In the genomic region with DNA sequence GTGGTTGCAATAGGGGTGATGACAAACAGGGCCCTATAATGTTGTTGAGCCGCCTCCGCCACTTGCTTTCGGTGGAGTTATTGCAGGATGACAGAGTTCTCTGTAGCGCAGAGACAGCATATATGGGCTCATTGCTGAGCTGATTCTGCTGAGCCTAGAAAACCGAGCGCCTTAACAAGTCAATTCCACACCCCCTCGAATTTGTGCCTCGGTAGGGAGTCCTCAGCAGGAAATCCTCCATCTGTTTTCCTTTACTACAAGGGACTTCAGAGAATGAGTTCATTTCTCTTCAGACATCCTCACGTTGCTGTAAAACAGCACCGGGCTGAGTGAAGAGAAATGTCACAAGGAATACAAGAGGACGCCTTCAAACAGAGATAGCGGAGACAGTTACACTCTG, we compare ENCODE assay signal across 11 cellular contexts.
DNase-seq lines count a peak whose midpoint lies in the region; ATAC-seq and TF ChIP-seq lines count a peak whose summit lies in the region.
"Had no signal": no experiment of that assay in that cellular context is flagged by ENCODE, and none has a peak within 500 bp of the region (broad histone marks: within the 10 kb centered on the region; RNA-seq: fewer than 3 reads in every experiment).

No MANE protein-coding gene starts in this region.

- 24% methylated on average over 12 of the region's 12 CpGs for WGBS in right cardiac atrium
- WGBS in psoas muscle, 3 donors: 28 to 47% (median 36%) methylated on average over 12 of the region's 12 CpGs

- H3K27ac Mint-ChIP-seq in WTC11: peak overlapping the region; percentile 39; the same call in 1 of the 2 replicates

- ATAC-seq in WTC11 (peak; percentile 73), right cardiac atrium (peak in 1 of 2 donors; percentile 26), psoas muscle (peak in 1 of 4 donors; percentile 15), GM18502 (IDR thresholded peaks at IDR 0.05; ENCODE audit: poor library complexity, unreplicated experiment) (no peak)
- ATAC-seq: left lung had no signal

- H3K27me3 ChIP-seq in right cardiac atrium (ENCODE audit: control insufficient read depth, insufficient read depth) (no peaks in the 10 kb centered on the region), psoas muscle (ENCODE audit: insufficient read depth in 3 of 3, low read length in 2 of 3) (no peaks in the 10 kb centered on the region)
- H3K27me3 ChIP-seq: left lung had no signal

- peak; percentile 36 for DNase-seq in ELF-1 (ENCODE audit: low read depth, low spot score)
- DNase-seq in WTC11 (ENCODE audit: low spot score): no peak
- no peak for DNase-seq in right cardiac atrium
- DNase-seq in psoas muscle: no peak
- no peak for DNase-seq in NCI-H1417 treated with DMSO at 0.1 percent for 48 hours (lab: John Stamatoyannopoulos, UW)
- DNase-seq in hypothalamus (lab: John Stamatoyannopoulos, UW): no peak
- no peak for DNase-seq in DMS153 treated with DMSO at 0.1 percent for 48 hours (lab: John Stamatoyannopoulos, UW; ENCODE audit: unreplicated experiment)
- DNase-seq: left lung; NCI-H2029 treated with DMSO at 0.1 percent for 48 hours; stimulated activated CD8-positive, alpha-beta memory T cell treated with anti-CD3 and anti-CD28 coated beads, Interleukin-4, amount 100 ng/mL, for 48 hours had no signal

- intact Hi-C loops in right cardiac atrium (cut with DNase I): no loop called here
- intact Hi-C loops in psoas muscle (cut with DNase I): loop anchor here (5.0 kb wide), 2 partner anchors 76 to 79 kb away; no protein-coding TSS in a partner anchor

- no peaks in the 10 kb centered on the region for H3K36me3 Mint-ChIP-seq in WTC11

- H3K4me1 Mint-ChIP-seq in WTC11: peaks cover 18% of the 10 kb centered on the region

- no peak for TF ChIP-seq CTCF in WTC11 (IDR thresholded peaks at IDR 0.05)
- no peak for TF ChIP-seq CTCF in psoas muscle (IDR thresholded peaks at IDR 0.05)

- H3K27me3 Mint-ChIP-seq in WTC11 (ENCODE audit: low read depth): no peaks in the 10 kb centered on the region

- H3K36me3 ChIP-seq in psoas muscle (ENCODE audit: insufficient read depth in 1 of 2, low read depth in 1 of 2): no peaks in the 10 kb centered on the region
- H3K36me3 ChIP-seq: left lung had no signal

- POLR2A ChIA-PET in WTC11 (lab: Charles Lee): no interaction called here

- H3K4me3 Mint-ChIP-seq in WTC11: peak overlapping the region; percentile 37; the same call in 1 of the 2 replicates

- H3K27ac ChIP-seq in right cardiac atrium (ENCODE audit: low read length): peak overlapping the region; percentile 30
- H3K27ac ChIP-seq in psoas muscle: peak overlapping the region; percentile 92

- H3K4me3 ChIP-seq in right cardiac atrium (ENCODE audit: low read length) (peak overlapping the region; percentile 52), psoas muscle (peak overlapping the region; percentile 38)

- H3K4me1 ChIP-seq in right cardiac atrium (ENCODE audit: control insufficient read depth, insufficient read depth, low read length): peaks cover 2% of the 10 kb centered on the region
- peaks cover 42% of the 10 kb centered on the region for H3K4me1 ChIP-seq in psoas muscle
- H3K4me1 ChIP-seq: left lung had no signal

- CTCF ChIA-PET in WTC11 (lab: Charles Lee): no interaction called here

- no peaks in the 10 kb centered on the region for H3K9me3 ChIP-seq in right cardiac atrium (ENCODE audit: control insufficient read depth, low read length)
- no peaks in the 10 kb centered on the region for H3K9me3 ChIP-seq in psoas muscle
- H3K9me3 ChIP-seq: left lung had no signal

- peaks cover 6% of the 10 kb centered on the region for H3K9me3 Mint-ChIP-seq in WTC11

TF ChIP-seq in WTC11, 78 proteins besides CTCF, POLR2A, EP300 and RAD21:
- TF ChIP-seq, protein P1, sequence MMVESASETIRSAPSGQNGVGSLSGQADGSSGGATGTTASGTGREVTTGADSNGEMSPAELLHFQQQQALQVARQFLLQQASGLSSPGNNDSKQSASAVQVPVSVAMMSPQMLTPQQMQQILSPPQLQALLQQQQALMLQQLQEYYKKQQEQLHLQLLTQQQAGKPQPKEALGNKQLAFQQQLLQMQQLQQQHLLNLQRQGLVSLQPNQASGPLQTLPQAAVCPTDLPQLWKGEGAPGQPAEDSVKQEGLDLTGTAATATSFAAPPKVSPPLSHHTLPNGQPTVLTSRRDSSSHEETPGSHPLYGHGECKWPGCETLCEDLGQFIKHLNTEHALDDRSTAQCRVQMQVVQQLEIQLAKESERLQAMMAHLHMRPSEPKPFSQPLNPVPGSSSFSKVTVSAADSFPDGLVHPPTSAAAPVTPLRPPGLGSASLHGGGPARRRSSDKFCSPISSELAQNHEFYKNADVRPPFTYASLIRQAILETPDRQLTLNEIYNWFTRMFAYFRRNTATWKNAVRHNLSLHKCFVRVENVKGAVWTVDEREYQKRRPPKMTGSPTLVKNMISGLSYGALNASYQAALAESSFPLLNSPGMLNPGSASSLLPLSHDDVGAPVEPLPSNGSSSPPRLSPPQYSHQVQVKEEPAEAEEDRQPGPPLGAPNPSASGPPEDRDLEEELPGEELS (CRISPR knock-in tag; IDR thresholded peaks at IDR 0.05): no peak
- TF ChIP-seq ZNF423 (CRISPR knock-in tag; IDR thresholded peaks at IDR 0.05) (0 out of 2 replicates have a peak, but pooled peaks have one; percentile 49), NR2C2 (CRISPR knock-in tag; IDR thresholded peaks at IDR 0.05) (no peak)

Comparison
In these comparisons a context has a peak if more than half of its experiments do, and no peak if none do; other contexts are left out.
1. intact Hi-C loops: an anchor here in psoas muscle (5.0 kb wide); none called in right cardiac atrium.